Comparison of ENCODE assay signal across 9 cellular contexts in genomic region chr14:61608245-61609142, GRCh38.
DNase-seq lines count a peak whose midpoint lies in the region; ATAC-seq and TF ChIP-seq lines count a peak whose summit lies in the region.
"Had no signal": no experiment of that assay in that cellular context is flagged by ENCODE, and none has a peak within 500 bp of the region (broad histone marks: within the 10 kb centered on the region; RNA-seq: fewer than 3 reads in every experiment).

No MANE protein-coding gene starts in this region.

- peaks cover 0 to 35% (median 5%) of the 10 kb centered on the region in 4 donors for H3K4me1 ChIP-seq in right lobe of liver

- peaks cover 0 to 1% of the 10 kb centered on the region in 2 donors for H3K4me1 Mint-ChIP-seq in effector memory CD8-positive, alpha-beta T cell (ENCODE audit: low read depth in 2 of 2)

- H3K27ac Mint-ChIP-seq in effector memory CD8-positive, alpha-beta T cell: no peak overlapping the region
- H3K27ac Mint-ChIP-seq: CD8-positive, alpha-beta T cell had no signal

- TF ChIP-seq POLR2A in right lobe of liver (IDR thresholded peaks at IDR 0.05): no peak

- no peaks in the 10 kb centered on the region for H3K27me3 Mint-ChIP-seq in effector memory CD8-positive, alpha-beta T cell

- peak; percentile 74 for DNase-seq in AG10803 (ENCODE audit: low read depth)
- peak; percentile 75 to 88 for DNase-seq in NCI-H187 (lab: John Stamatoyannopoulos, UW)
- DNase-seq in caudate nucleus (lab: John Stamatoyannopoulos, UW): peak in 37 of 61 donors; percentile 5 to 85 (median 34)
- no peak for DNase-seq in right lobe of liver
- no peak for DNase-seq in effector memory CD8-positive, alpha-beta T cell
- DNase-seq in GM19238 (ENCODE audit: insufficient read length, low spot score): no peak

- H3K4me3 ChIP-seq in AG10803 (ENCODE audit: low read length): no peak overlapping the region
- no peak overlapping the region for H3K4me3 ChIP-seq in right lobe of liver

- no peaks in the 10 kb centered on the region for H3K9me3 ChIP-seq in right lobe of liver

- ATAC-seq in right lobe of liver: peak; percentile 79 to 90 (median 86)
- no peak for ATAC-seq in HG03045 (IDR thresholded peaks at IDR 0.05; ENCODE audit: unreplicated experiment)
- ATAC-seq in effector memory CD8-positive, alpha-beta T cell (replicated peaks): no peak
- no peak for ATAC-seq in GM18498 (IDR thresholded peaks at IDR 0.05; ENCODE audit: unreplicated experiment)

- TF ChIP-seq CTCF in AG10803 (conservative IDR thresholded peaks at IDR 0.05; ENCODE audit: low read length): no peak
- no peak for TF ChIP-seq CTCF in right lobe of liver (IDR thresholded peaks at IDR 0.05)

- no peak overlapping the region for H3K4me3 Mint-ChIP-seq in effector memory CD8-positive, alpha-beta T cell
- H3K4me3 Mint-ChIP-seq: CD8-positive, alpha-beta T cell had no signal

- H3K9me3 Mint-ChIP-seq in effector memory CD8-positive, alpha-beta T cell: no peaks in the 10 kb centered on the region
- H3K9me3 Mint-ChIP-seq: CD8-positive, alpha-beta T cell had no signal

- H3K36me3 Mint-ChIP-seq in effector memory CD8-positive, alpha-beta T cell (ENCODE audit: insufficient read depth): no peaks in the 10 kb centered on the region
- H3K36me3 Mint-ChIP-seq: CD8-positive, alpha-beta T cell had no signal

- H3K27ac ChIP-seq in caudate nucleus (ENCODE audit: low read depth, low read length) (peak overlapping the region; percentile 64), right lobe of liver (peak overlapping the region in 1 of 3 donors; percentile 27)

- no peaks in the 10 kb centered on the region for H3K27me3 ChIP-seq in right lobe of liver

- 53% methylated on average over 7 of the region's 8 CpGs for WGBS in right lobe of liver (ENCODE audit: insufficient coverage, low coverage, low lambda C conversion rate, missing lambda C conversion rate)

- H3K36me3 ChIP-seq in right lobe of liver: no peaks in the 10 kb centered on the region

- intact Hi-C loops in right lobe of liver (cut with DNase I): no loop called here

Comparison
In these comparisons a context has a peak if more than half of its experiments do, and no peak if none do; other contexts are left out.
1. DNase-seq: peak in AG10803 (single experiment), NCI-H187 (2 of 2) and caudate nucleus (37 of 61); none in right lobe of liver (0 of 3), effector memory CD8-positive, alpha-beta T cell (0 of 3) and GM19238 (single experiment).
2. ATAC-seq: peak in right lobe of liver (4 of 4); none in HG03045 (single experiment), effector memory CD8-positive, alpha-beta T cell (single experiment) and GM18498 (single experiment).